Comparison of ENCODE assay signal across 12 cellular contexts in the genomic region with DNA sequence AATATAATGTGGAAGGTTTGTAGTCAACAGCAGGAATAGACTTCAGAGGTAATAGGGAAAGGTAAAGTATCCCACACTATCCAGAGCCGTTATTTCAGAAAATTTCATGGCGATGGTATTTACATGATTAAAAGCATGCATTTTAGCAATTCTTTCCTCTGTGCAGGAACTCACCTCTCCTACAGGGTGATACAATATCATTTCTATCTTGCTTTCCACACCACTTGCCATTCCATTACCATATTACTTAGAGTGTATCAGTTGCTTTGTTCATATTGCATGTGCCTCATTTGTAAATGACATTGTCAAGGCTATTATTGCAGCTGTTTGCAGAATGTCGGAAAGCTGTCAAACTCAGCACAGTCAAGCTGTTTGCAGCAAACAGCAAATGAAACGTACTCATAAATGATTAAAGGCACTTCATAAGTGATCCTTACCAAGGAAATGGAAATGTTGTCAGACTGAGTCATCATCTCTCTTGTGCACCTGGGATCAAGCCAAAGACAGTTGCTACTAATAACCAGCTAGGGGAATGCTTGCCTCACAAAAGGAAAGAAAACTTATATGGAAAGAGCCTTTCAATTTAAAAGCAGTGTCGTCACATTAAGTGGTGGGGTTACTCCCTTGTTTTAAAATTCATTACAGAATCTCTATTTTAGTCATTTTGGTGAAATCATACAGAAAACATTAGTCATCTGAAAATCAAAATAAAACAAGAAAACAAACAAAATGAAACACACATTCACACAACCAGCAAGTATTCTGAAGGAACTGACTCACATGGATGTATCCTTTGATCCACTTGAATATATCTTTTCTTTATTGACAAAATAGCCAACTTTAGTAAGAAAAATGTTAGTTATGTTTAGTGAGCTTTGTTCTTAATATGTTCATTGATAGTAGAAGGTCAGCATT.
DNase-seq lines count a peak whose midpoint lies in the region; ATAC-seq and TF ChIP-seq lines count a peak whose summit lies in the region.
"Had no signal": no experiment of that assay in that cellular context is flagged by ENCODE, and none has a peak within 500 bp of the region (broad histone marks: within the 10 kb centered on the region; RNA-seq: fewer than 3 reads in every experiment).

No MANE protein-coding gene starts in this region.

- no peaks in the 10 kb centered on the region for H3K79me2 ChIP-seq in hepatocyte

- H3K4me3 ChIP-seq in hepatocyte = no peak overlapping the region
- no peak overlapping the region for H3K4me3 ChIP-seq in esophagus squamous epithelium
- H3K4me3 ChIP-seq: transverse colon had no signal

- intact Hi-C loops in esophagus squamous epithelium (cut with DNase I) = no loop called here

- TF ChIP-seq CTCF in RWPE1 (conservative IDR thresholded peaks at IDR 0.05; ENCODE audit: low read depth) (no peak), hepatocyte (IDR thresholded peaks at IDR 0.05; ENCODE audit: poor library complexity) (peak; percentile 25), esophagus squamous epithelium (IDR thresholded peaks at IDR 0.05) (no peak)

- ATAC-seq in HG03135 (IDR thresholded peaks at IDR 0.05; ENCODE audit: unreplicated experiment) = no peak
- ATAC-seq: HCT116 had no signal

- H3K9me3 ChIP-seq in hepatocyte (ENCODE audit: low read depth) = no peaks in the 10 kb centered on the region
- no peaks in the 10 kb centered on the region for H3K9me3 ChIP-seq in esophagus squamous epithelium
- H3K9me3 ChIP-seq: transverse colon had no signal

- no peak overlapping the region for H2AFZ ChIP-seq in hepatocyte

- H3K4me2 ChIP-seq in hepatocyte = no peak overlapping the region

- H3K9me2 ChIP-seq in hepatocyte (replicated peaks; ENCODE audit: insufficient read depth) = no peaks in the 10 kb centered on the region

- no peaks in the 10 kb centered on the region for H4K20me1 ChIP-seq in hepatocyte (ENCODE audit: insufficient read depth, poor library complexity, severe bottlenecking)

- CTCF ChIA-PET in RWPE1 (lab: Yijun Ruan, JAX) = interaction anchor here (0.5 to 0.6 kb wide), 2 partner anchors 398 to 1843 kb away, joined by 3 read pairs; no protein-coding TSS in a partner anchor

- H3K4me1 ChIP-seq in hepatocyte (ENCODE audit: insufficient read depth) (no peaks in the 10 kb centered on the region), esophagus squamous epithelium (no peaks in the 10 kb centered on the region)
- H3K4me1 ChIP-seq: transverse colon had no signal

- DNase-seq in DMS153 treated with DMSO at 0.1 percent for 48 hours (lab: John Stamatoyannopoulos, UW; ENCODE audit: unreplicated experiment) = peak; percentile 95
- peak; percentile 96 for DNase-seq in NCI-H1436 treated with DMSO at 0.1 percent for 48 hours (lab: John Stamatoyannopoulos, UW)
- DNase-seq in RWPE1 (ENCODE audit: low spot score) = peak; percentile 62
- DNase-seq in hepatocyte (ENCODE audit: low spot score) = peak; percentile 45
- no peak for DNase-seq in esophagus squamous epithelium (lab: John Stamatoyannopoulos, UW)
- no peak for DNase-seq in DMS79 (lab: John Stamatoyannopoulos, UW)
- no peak for DNase-seq in occipital lobe (lab: John Stamatoyannopoulos, UW)
- DNase-seq: CD4-positive, alpha-beta memory T cell; SIG-M5; transverse colon had no signal

- H3K27ac ChIP-seq in RWPE1 (no peak overlapping the region), hepatocyte (no peak overlapping the region), esophagus squamous epithelium (no peak overlapping the region)
- H3K27ac ChIP-seq: transverse colon had no signal

- WGBS in hepatocyte (ENCODE audit: low lambda C conversion rate, missing lambda C conversion rate) = 74% methylated on average over 5 of the region's 5 CpGs
- 52 to 53% methylated on average over 5 of the region's 5 CpGs for WGBS in esophagus squamous epithelium, 2 donors

- POLR2A ChIA-PET in RWPE1 (lab: Yijun Ruan, JAX; ENCODE audit: low non-redundant PET) = no interaction called here

- no peaks in the 10 kb centered on the region for H3K27me3 ChIP-seq in hepatocyte
- H3K27me3 ChIP-seq in esophagus squamous epithelium = no peaks in the 10 kb centered on the region
- H3K27me3 ChIP-seq: transverse colon had no signal

- no peak for TF ChIP-seq POLR2A in esophagus squamous epithelium (IDR thresholded peaks at IDR 0.05)

- H3K36me3 ChIP-seq in hepatocyte (replicated peaks; ENCODE audit: insufficient read depth, low read depth) (no peaks in the 10 kb centered on the region), esophagus squamous epithelium (no peaks in the 10 kb centered on the region)
- H3K36me3 ChIP-seq: transverse colon had no signal

Comparison
In these comparisons a context has a peak if more than half of its experiments do, and no peak if none do; other contexts are left out.
1. DNase-seq: peak in DMS153 treated with DMSO at 0.1 percent for 48 hours (single experiment), NCI-H1436 treated with DMSO at 0.1 percent for 48 hours (single experiment), RWPE1 (single experiment) and hepatocyte (single experiment); none in esophagus squamous epithelium (single experiment), DMS79 (single experiment) and occipital lobe (single experiment).